Comparison of ENCODE assay signal across 1 cellular context in the genomic region with DNA sequence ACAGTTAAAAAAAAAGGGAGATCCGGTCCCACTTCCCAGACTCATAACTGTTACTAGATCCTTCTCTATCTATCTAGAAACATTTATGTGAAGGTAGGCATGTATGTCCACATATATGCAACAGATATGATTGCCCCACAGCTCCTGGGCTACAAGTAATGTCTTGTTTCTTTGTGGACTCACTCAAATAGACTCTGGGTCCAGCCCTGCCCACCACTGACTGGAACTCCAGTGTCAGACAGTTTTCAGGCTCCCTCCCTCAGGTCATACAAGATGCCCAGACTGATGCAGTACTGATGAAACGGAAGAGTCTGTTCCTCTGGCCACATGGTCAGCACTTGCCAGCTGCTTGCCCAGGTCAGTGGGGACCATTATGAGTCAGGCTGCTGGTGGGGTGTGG.
TF ChIP-seq lines count a peak whose summit lies in the region.

No MANE protein-coding gene starts in this region.

TF ChIP-seq in HEK293, 187 proteins besides CTCF, POLR2A, EP300 and RAD21 (continued from another document):
- TF ChIP-seq, protein P1, sequence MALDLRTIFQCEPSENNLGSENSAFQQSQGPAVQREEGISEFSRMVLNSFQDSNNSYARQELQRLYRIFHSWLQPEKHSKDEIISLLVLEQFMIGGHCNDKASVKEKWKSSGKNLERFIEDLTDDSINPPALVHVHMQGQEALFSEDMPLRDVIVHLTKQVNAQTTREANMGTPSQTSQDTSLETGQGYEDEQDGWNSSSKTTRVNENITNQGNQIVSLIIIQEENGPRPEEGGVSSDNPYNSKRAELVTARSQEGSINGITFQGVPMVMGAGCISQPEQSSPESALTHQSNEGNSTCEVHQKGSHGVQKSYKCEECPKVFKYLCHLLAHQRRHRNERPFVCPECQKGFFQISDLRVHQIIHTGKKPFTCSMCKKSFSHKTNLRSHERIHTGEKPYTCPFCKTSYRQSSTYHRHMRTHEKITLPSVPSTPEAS (tag by site-specific recombination; IDR thresholded peaks at IDR 0.05), result no peak
- TF ChIP-seq ZNF692 (tag by site-specific recombination; IDR thresholded peaks at IDR 0.05), result no peak
- TF ChIP-seq, protein P2, sequence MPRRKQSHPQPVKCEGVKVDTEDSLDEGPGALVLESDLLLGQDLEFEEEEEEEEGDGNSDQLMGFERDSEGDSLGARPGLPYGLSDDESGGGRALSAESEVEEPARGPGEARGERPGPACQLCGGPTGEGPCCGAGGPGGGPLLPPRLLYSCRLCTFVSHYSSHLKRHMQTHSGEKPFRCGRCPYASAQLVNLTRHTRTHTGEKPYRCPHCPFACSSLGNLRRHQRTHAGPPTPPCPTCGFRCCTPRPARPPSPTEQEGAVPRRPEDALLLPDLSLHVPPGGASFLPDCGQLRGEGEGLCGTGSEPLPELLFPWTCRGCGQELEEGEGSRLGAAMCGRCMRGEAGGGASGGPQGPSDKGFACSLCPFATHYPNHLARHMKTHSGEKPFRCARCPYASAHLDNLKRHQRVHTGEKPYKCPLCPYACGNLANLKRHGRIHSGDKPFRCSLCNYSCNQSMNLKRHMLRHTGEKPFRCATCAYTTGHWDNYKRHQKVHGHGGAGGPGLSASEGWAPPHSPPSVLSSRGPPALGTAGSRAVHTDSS (tag by site-specific recombination; IDR thresholded peaks at IDR 0.05), result no peak
TF ChIP-seq in HEK293: peak in this region for 1.
